ENCODE assay signal across 14 cellular contexts in the genomic region with DNA sequence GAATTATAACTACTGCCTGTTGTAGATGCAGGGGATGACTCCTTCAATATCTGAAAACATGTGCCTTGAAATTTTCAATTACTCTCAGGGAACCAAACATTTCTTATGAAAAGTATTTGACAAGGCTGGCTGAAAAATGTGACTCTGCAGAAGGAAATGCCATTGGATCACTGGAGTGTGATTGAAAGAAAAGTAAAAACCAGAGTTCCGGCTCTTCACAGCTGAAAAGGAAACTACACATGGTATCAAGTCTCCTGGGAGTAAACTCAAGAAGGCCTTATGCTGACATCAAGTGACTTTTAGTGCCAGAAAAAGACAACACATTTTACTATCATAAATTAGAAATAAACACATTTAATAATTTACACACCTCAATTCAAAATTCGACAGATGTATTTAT.
A peak's percentile ranks its signal among the peaks of the same experiment; 100 is the strongest.
DNase-seq lines count a peak whose midpoint lies in the region; ATAC-seq and TF ChIP-seq lines count a peak whose summit lies in the region.
"Had no signal": no experiment of that assay in that cellular context is flagged by ENCODE, and none has a peak within 500 bp of the region (broad histone marks: within the 10 kb centered on the region; RNA-seq: fewer than 3 reads in every experiment).

No MANE protein-coding gene starts in this region.

- TF ChIP-seq CTCF in OCI-LY1 (IDR thresholded peaks at IDR 0.05; ENCODE audit: low read length) (no peak), uterus (IDR thresholded peaks at IDR 0.05) (no peak)

- H3K36me3 ChIP-seq in OCI-LY1 (ENCODE audit: insufficient read depth, low read length) (no peaks in the 10 kb centered on the region), uterus (no peaks in the 10 kb centered on the region)
- H3K36me3 ChIP-seq: neutrophil had no signal

- intact Hi-C loops in uterus (cut with DNase I; ENCODE audit: low total_unique reads): no loop called here

- no peak overlapping the region for H3K4me3 ChIP-seq in OCI-LY1 (ENCODE audit: low read depth, low read length, poor library complexity, severe bottlenecking)
- no peak overlapping the region for H3K4me3 ChIP-seq in uterus

- no peak for TF ChIP-seq POLR2A in uterus (IDR thresholded peaks at IDR 0.05)

- H3K4me1 ChIP-seq in OCI-LY1 (ENCODE audit: insufficient read depth, low read length, severe bottlenecking) (peaks cover 21% of the 10 kb centered on the region), uterus (no peaks in the 10 kb centered on the region)

- H3K9ac ChIP-seq in OCI-LY1 (ENCODE audit: low read length): peak overlapping the region; percentile 38

- 0 out of 2 replicates have a peak overlapping the region, but pooled peaks have one; percentile 42 for H2AFZ ChIP-seq in OCI-LY1 (ENCODE audit: low read length)

- ATAC-seq in GM19438 (IDR thresholded peaks at IDR 0.05; ENCODE audit: low read depth, unreplicated experiment): peak; percentile 66
- peak; percentile 99 for ATAC-seq in HG03066 (IDR thresholded peaks at IDR 0.05; ENCODE audit: low read depth, unreplicated experiment)
- ATAC-seq in HG02588 (IDR thresholded peaks at IDR 0.05; ENCODE audit: unreplicated experiment): no peak
- ATAC-seq: left cardiac atrium had no signal

- H4K20me1 ChIP-seq in OCI-LY1 (ENCODE audit: insufficient read depth, low read length): no peaks in the 10 kb centered on the region

- H3K9me3 ChIP-seq in OCI-LY1 (ENCODE audit: low read length) (no peaks in the 10 kb centered on the region), uterus (no peaks in the 10 kb centered on the region)
- H3K9me3 ChIP-seq: neutrophil had no signal

- peak overlapping the region; percentile 35; the same call in 1 of the 2 replicates for H3K4me2 ChIP-seq in OCI-LY1 (ENCODE audit: low read length)

- H3K27me3 ChIP-seq in OCI-LY1 (ENCODE audit: insufficient read depth, low read length) (no peaks in the 10 kb centered on the region), uterus (no peaks in the 10 kb centered on the region)
- H3K27me3 ChIP-seq: neutrophil had no signal

- no peaks in the 10 kb centered on the region for H3K9me2 ChIP-seq in OCI-LY1 (ENCODE audit: low read depth, low read length)

- no peaks in the 10 kb centered on the region for H3K79me2 ChIP-seq in OCI-LY1 (ENCODE audit: insufficient read depth, low read length)

- DNase-seq in DMS79 (lab: John Stamatoyannopoulos, UW) (peak; percentile 11), AG20443 (ENCODE audit: low spot score) (no peak), uterus (no peak)
- no peak for DNase-seq in activated CD4-positive, CD25-positive, alpha-beta regulatory T cell treated with anti-CD3 and anti-CD28 coated beads, Interleukin-2, amount 50 U/mL, for 72 hours
- DNase-seq: foreskin fibroblast; left cardiac atrium; NCI-H1694 treated with DMSO at 0.1 percent for 48 hours; stimulated activated CD4-positive, alpha-beta T cell treated with anti-CD3 and anti-CD28 coated beads, Interleukin-15, amount 100 ng/mL, for 24 hours had no signal

- H3F3A ChIP-seq in OCI-LY1 (ENCODE audit: insufficient read depth, low read length): no peaks in the 10 kb centered on the region

- H3K27ac ChIP-seq in OCI-LY1 (ENCODE audit: low read depth, low read length, poor library complexity, severe bottlenecking) (peak overlapping the region; percentile 76), uterus (no peak overlapping the region)
- H3K27ac ChIP-seq: neutrophil, RWPE1 had no signal
